Comparison of ENCODE assay signal across 13 cellular contexts in the genomic region with DNA sequence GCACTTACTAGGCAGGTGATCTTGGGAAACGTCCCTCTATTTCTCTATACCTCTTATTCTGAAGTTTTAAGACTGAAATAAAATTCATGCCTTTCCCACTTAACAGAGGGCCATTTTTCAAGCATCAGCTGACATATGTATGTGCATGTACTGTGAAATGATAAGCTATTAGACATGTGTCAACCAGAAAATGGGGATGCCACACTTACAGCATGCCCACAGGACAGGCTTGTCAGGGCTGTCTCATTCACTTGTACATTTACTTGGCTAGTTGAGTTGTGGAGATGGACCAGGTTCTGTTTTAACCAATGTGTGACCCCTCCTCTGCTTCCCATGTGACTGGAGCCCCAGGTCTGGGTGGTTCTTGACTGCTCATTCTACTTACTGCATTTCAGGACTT.
A peak's percentile ranks its signal among the peaks of the same experiment; 100 is the strongest.
DNase-seq lines count a peak whose midpoint lies in the region; ATAC-seq lines count a peak whose summit lies in the region.
"Had no signal": no experiment of that assay in that cellular context is flagged by ENCODE, and none has a peak within 500 bp of the region (broad histone marks: within the 10 kb centered on the region; RNA-seq: fewer than 3 reads in every experiment).

No MANE protein-coding gene starts in this region.

- no peak overlapping the region for H2AK5ac ChIP-seq in trophoblast cell (ENCODE audit: low read length)

- no peak for DNase-seq in SJCRH30
- no peak for DNase-seq in trophoblast cell
- DNase-seq in GM03348 (ENCODE audit: low spot score): no peak
- DNase-seq in activated CD4-positive, alpha-beta T cell treated with anti-CD3 and anti-CD28 coated beads, Interleukin-2, amount 50 U/mL, for 48 hours: no peak
- DNase-seq in DMS79 (lab: John Stamatoyannopoulos, UW): no peak
- DNase-seq: aorta; CD4-positive, alpha-beta T cell; kidney; NCI-H524 treated with DMSO at 0.1 percent for 48 hours had no signal

- H3K79me2 ChIP-seq in trophoblast cell (ENCODE audit: control insufficient read depth, insufficient read depth, low read length, poor library complexity): peaks cover 12% of the 10 kb centered on the region
- H3K79me2 ChIP-seq: parathyroid adenoma had no signal

- peak overlapping the region; percentile 30 for H3K4ac ChIP-seq in trophoblast cell (ENCODE audit: low read depth, low read length)

- peak overlapping the region; percentile 52; the same call in 1 of the 2 replicates for H3K27ac ChIP-seq in SJCRH30
- H3K27ac ChIP-seq in trophoblast cell (ENCODE audit: low read depth, low read length): no peak overlapping the region

- H3K23ac ChIP-seq in trophoblast cell (ENCODE audit: low read length): no peak overlapping the region

- H3K27me3 ChIP-seq in SJCRH30: no peaks in the 10 kb centered on the region
- H3K27me3 ChIP-seq in trophoblast cell (ENCODE audit: insufficient read depth, low read length): no peaks in the 10 kb centered on the region

- peaks cover 30% of the 10 kb centered on the region for H3K79me1 ChIP-seq in trophoblast cell (ENCODE audit: low read length)

- no peak overlapping the region for H3K9ac ChIP-seq in trophoblast cell (ENCODE audit: low read length)
- H3K9ac ChIP-seq: parathyroid adenoma had no signal

- H3K4me2 ChIP-seq in trophoblast cell (ENCODE audit: low read length): peak overlapping the region; percentile 10

- H2BK5ac ChIP-seq in trophoblast cell (ENCODE audit: low read depth, low read length, poor library complexity): no peak overlapping the region

- H2BK120ac ChIP-seq in trophoblast cell (ENCODE audit: insufficient read depth, low read length, poor library complexity): no peak overlapping the region

- H3K14ac ChIP-seq in trophoblast cell (ENCODE audit: low read length): no peak overlapping the region

- H4K12ac ChIP-seq in trophoblast cell (ENCODE audit: low read depth, low read length): no peak overlapping the region

- H4K91ac ChIP-seq in trophoblast cell (ENCODE audit: low read depth, low read length): no peak overlapping the region

- H3K9me3 ChIP-seq in SJCRH30 (replicated peaks) (no peaks in the 10 kb centered on the region), trophoblast cell (ENCODE audit: insufficient read depth, low read depth, low read length) (no peaks in the 10 kb centered on the region)

- H3K18ac ChIP-seq in trophoblast cell (ENCODE audit: low read length): no peak overlapping the region

- WGBS in trophoblast cell (ENCODE audit: extremely low coverage, insufficient coverage, insufficient read length): no CpG with 5 or more reads among the region's 1 CpG

- H3K36me3 ChIP-seq in SJCRH30 (no peaks in the 10 kb centered on the region), trophoblast cell (ENCODE audit: control insufficient read depth in 1 of 2, insufficient read depth in 2 of 2, low read length in 2 of 2) (no peaks in the 10 kb centered on the region)

- H2AFZ ChIP-seq in trophoblast cell (ENCODE audit: insufficient read depth, low read length, poor library complexity): no peak overlapping the region
- H2AFZ ChIP-seq: parathyroid adenoma had no signal

- H4K8ac ChIP-seq in trophoblast cell (ENCODE audit: low read depth, low read length): no peak overlapping the region

- H3K4me1 ChIP-seq in SJCRH30 (peaks cover 41% of the 10 kb centered on the region), trophoblast cell (ENCODE audit: control insufficient read depth in 1 of 2, insufficient read depth in 2 of 2, low read length in 2 of 2) (peaks cover 45 to 49% of the 10 kb centered on the region in 2 experiments)

- ATAC-seq in GM18517 (IDR thresholded peaks at IDR 0.05; ENCODE audit: unreplicated experiment) (peak; percentile 17), HG02588 (IDR thresholded peaks at IDR 0.05; ENCODE audit: unreplicated experiment) (peak; percentile 16), HG03045 (IDR thresholded peaks at IDR 0.05; ENCODE audit: unreplicated experiment) (no peak)

- H3K4me3 ChIP-seq in SJCRH30 (no peak overlapping the region), trophoblast cell (ENCODE audit: low read depth, low read length) (no peak overlapping the region)

- H2BK12ac ChIP-seq in trophoblast cell (ENCODE audit: low read length): no peak overlapping the region
